ENCODE assay signal across 8 cellular contexts in the genomic region with DNA sequence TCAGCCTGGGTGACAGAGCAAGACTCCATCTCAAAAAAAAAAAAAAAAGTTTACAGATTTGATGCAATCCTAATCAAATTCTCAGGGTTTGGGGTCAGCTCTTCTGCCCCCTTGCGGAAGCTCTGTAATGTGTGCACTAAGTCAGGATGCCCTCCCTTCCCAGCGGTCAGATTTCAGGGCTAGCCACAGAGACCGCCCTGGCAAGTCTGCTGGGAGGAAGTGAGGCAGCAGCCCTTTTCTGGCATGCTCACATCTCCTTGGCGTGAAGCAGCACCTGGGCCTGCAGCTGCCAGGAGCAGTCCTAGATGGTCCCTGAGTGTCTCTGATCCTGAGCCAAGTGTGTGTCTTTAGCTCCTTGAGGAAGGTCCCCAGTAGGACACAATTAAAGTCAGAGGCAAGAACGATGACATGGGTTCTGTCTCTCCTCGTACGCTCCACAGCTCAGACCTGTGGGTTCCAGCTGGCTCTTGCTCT. TPM values are rescaled to one million over a fixed set of nuclear protein-coding genes. Genes with fewer than 3 reads are reported as not detected.
DNase-seq lines count a peak whose midpoint lies in the region; ATAC-seq and TF ChIP-seq lines count a peak whose summit lies in the region.

No MANE protein-coding gene starts in this region.

- H3K27me3 ChIP-seq in RWPE2 (ENCODE audit: insufficient read depth, poor library complexity, severe bottlenecking): no peaks in the 10 kb centered on the region
- no peaks in the 10 kb centered on the region for H3K27me3 ChIP-seq in thoracic aorta (replicated peaks; ENCODE audit: insufficient read depth)

- H3K27ac ChIP-seq in 22Rv1: no peak overlapping the region
- no peak overlapping the region for H3K27ac ChIP-seq in RWPE2 (ENCODE audit: poor library complexity, severe bottlenecking)
- no peak overlapping the region for H3K27ac ChIP-seq in thoracic aorta

- DNase-seq in HT-29 (ENCODE audit: low spot score): peak; percentile 77
- DNase-seq in RWPE2 (ENCODE audit: low spot score): peak; percentile 80
- peak; percentile 24 to 57 for DNase-seq in activated T-helper 1 cell treated with anti-CD3 and anti-CD28 coated beads, Interleukin-2, amount 50 U/mL, for 16 hours (ENCODE audit: low read depth in 1 of 2, low spot score in 1 of 2)
- DNase-seq in fibroblast of villous mesenchyme (ENCODE audit: low read depth): peak; percentile 88
- peak in 37 of 56 donors; percentile 4 to 69 (median 17) for DNase-seq in nucleus accumbens (lab: John Stamatoyannopoulos, UW)
- peak; percentile 43 for DNase-seq in thoracic aorta (ENCODE audit: low spot score)

- ATAC-seq in RWPE2 (ENCODE audit: low read depth) (peak; percentile 100), thoracic aorta (ENCODE audit: insufficient number of reproducible peaks, low FRiP score, low read depth) (peak; percentile 60)

- no peaks in the 10 kb centered on the region for H3K4me1 ChIP-seq in RWPE2 (ENCODE audit: insufficient read depth, poor library complexity, severe bottlenecking)
- H3K4me1 ChIP-seq in thoracic aorta (ENCODE audit: control insufficient read depth in 1 of 2, low read depth in 2 of 2): no peaks in the 10 kb centered on the region

- H3K36me3 ChIP-seq in RWPE2 (ENCODE audit: low read depth) (no peaks in the 10 kb centered on the region), thoracic aorta (no peaks in the 10 kb centered on the region)

- H3K4me3 ChIP-seq in RWPE2 (ENCODE audit: severe bottlenecking) (no peak overlapping the region), fibroblast of villous mesenchyme (ENCODE audit: low read depth, low read length) (no peak overlapping the region), thoracic aorta (no peak overlapping the region)

- TF ChIP-seq CTCF in 22Rv1 (IDR thresholded peaks at IDR 0.05) (peak; percentile 85), GM12873 (IDR thresholded peaks at IDR 0.05; ENCODE audit: insufficient read depth, low read depth, low read length, missing control alignments) (peak; percentile 76), RWPE2 (IDR thresholded peaks at IDR 0.05; ENCODE audit: poor library complexity, severe bottlenecking) (peak; percentile 86), fibroblast of villous mesenchyme (IDR thresholded peaks at IDR 0.05; ENCODE audit: insufficient read depth, low read depth, low read length) (peak; percentile 72), thoracic aorta (IDR thresholded peaks at IDR 0.05) (peak; percentile 68)

- H3K9me3 ChIP-seq in RWPE2 (ENCODE audit: severe bottlenecking) (no peaks in the 10 kb centered on the region), thoracic aorta (no peaks in the 10 kb centered on the region)

RNA-seq across cellular contexts. Expression of gene APOBEC3C, which starts 10.9 kb away (rescaled TPM):
- total RNA-seq in HT-29 (2014; rRNA removed; shearing (Covaris generic)): 0.05 and 0.18 TPM in 2 replicates
- 11.9 and 16.4 TPM in 2 replicates for total RNA-seq in fibroblast of villous mesenchyme
- total RNA-seq in thoracic aorta: 10 to 100 TPM in 1 of 2 donors, 1 to 10 TPM in 1; 5.5 to 22.3 TPM

RNA-seq across cellular contexts. Expression of gene APOBEC3D, which starts 17.7 kb away (rescaled TPM):
- not detected in 2 replicates for total RNA-seq in HT-29 (2014; rRNA removed; shearing (Covaris generic))
- total RNA-seq in fibroblast of villous mesenchyme (2.9 and 4.3 TPM in 2 replicates), thoracic aorta (1 to 10 TPM; 1.4 to 1.8 TPM)

RNA-seq across cellular contexts. Expression of gene APOBEC3B, which starts 21.1 kb away (rescaled TPM):
- 3.2 and 5.5 TPM in 2 replicates for total RNA-seq in HT-29 (2014; rRNA removed; shearing (Covaris generic))
- total RNA-seq in fibroblast of villous mesenchyme (2.2 and 3.2 TPM in 2 replicates), thoracic aorta (under 1 TPM in 1 of 2 donors, not detected in 1; 0.42 TPM)

RNA-seq across cellular contexts. Expression of gene APOBEC3F, which starts 37.5 kb away (rescaled TPM):
- 0.25 TPM in 1 of 2 replicates, not detected in the other for total RNA-seq in HT-29 (2014; rRNA removed; shearing (Covaris generic))
- total RNA-seq in fibroblast of villous mesenchyme: 4.8 and 5.6 TPM in 2 replicates
- total RNA-seq in thoracic aorta: under 1 TPM; 0.49 to 0.95 TPM

RNA-seq across cellular contexts. Expression of gene APOBEC3A, which starts 45.8 kb away (rescaled TPM):
- total RNA-seq in HT-29 (2014; rRNA removed; shearing (Covaris generic)): not detected in 2 replicates
- not detected in 2 replicates for total RNA-seq in fibroblast of villous mesenchyme
- 1 to 10 TPM in 1 of 2 donors, under 1 TPM in 1; 0.41 to 5.1 TPM for total RNA-seq in thoracic aorta

Comparison
In these comparisons a context has a peak if more than half of its experiments do, and no peak if none do; other contexts are left out.
1. DNase-seq: peak in every context shown above with its lines; median percentile 88 in fibroblast of villous mesenchyme; 80 in RWPE2; 77 in HT-29; 43 in thoracic aorta; 40 in activated T-helper 1 cell treated with anti-CD3 and anti-CD28 coated beads, Interleukin-2, amount 50 U/mL, for 16 hours; 17 in nucleus accumbens.